ENCODE assay signal across 1 cellular context in genomic region chr3:177137774-177138705, GRCh38.
TF ChIP-seq lines count a peak whose summit lies in the region.

No MANE protein-coding gene starts in this region.

TF ChIP-seq in WTC11, 78 proteins besides CTCF, POLR2A, EP300 and RAD21 (continued from another document):
- TF ChIP-seq NR3C1 (CRISPR knock-in tag; conservative IDR thresholded peaks at IDR 0.05; ENCODE audit: low read depth) = no peak
- TF ChIP-seq ATF6 (CRISPR knock-in tag; IDR thresholded peaks at IDR 0.05) = no peak
